Comparison of ENCODE assay signal across 13 cellular contexts in genomic region chrX:10076765-10077164, GRCh38.
"Had no signal": no experiment of that assay in that cellular context is flagged by ENCODE, and none has a peak within 500 bp of the region (broad histone marks: within the 10 kb centered on the region; RNA-seq: fewer than 3 reads in every experiment).

No MANE protein-coding gene starts in this region.

- H3K27ac ChIP-seq: colonic mucosa, heart left ventricle, neutrophil, psoas muscle, thyroid gland had no signal

- DNase-seq: colonic mucosa; dermis blood vessel endothelial cell; erythroblast; foreskin melanocyte; heart left ventricle; hippocampal formation; left colon; psoas muscle; retina; stimulated activated CD4-positive, alpha-beta T cell treated with anti-CD3 and anti-CD28 coated beads, Interleukin-12 subunit alpha, Interleukin-12 subunit beta, amount 100 ng/mL, for 4 hours; stimulated activated naive CD4-positive, alpha-beta T cell treated with Interleukin-2 at 50 U/mL for 16 hours; thyroid gland had no signal

- H3K4me3 ChIP-seq: colonic mucosa, heart left ventricle, psoas muscle, thyroid gland had no signal
